Comparison of ENCODE assay signal across 17 cellular contexts in genomic region chr12:74915718-74916117, GRCh38.
A peak's percentile ranks its signal among the peaks of the same experiment; 100 is the strongest.
DNase-seq lines count a peak whose midpoint lies in the region; ATAC-seq lines count a peak whose summit lies in the region.
"Had no signal": no experiment of that assay in that cellular context is flagged by ENCODE, and none has a peak within 500 bp of the region (broad histone marks: within the 10 kb centered on the region; RNA-seq: fewer than 3 reads in every experiment).

No MANE protein-coding gene starts in this region.

- ATAC-seq in GM19397 (IDR thresholded peaks at IDR 0.05; ENCODE audit: unreplicated experiment): no peak
- ATAC-seq: GM23338, HCT116 had no signal

- DNase-seq in NCI-H510A treated with DMSO at 0.1 percent for 48 hours (lab: John Stamatoyannopoulos, UW) (peak; percentile 35), NCI-H510A (lab: John Stamatoyannopoulos, UW) (no peak), RPMI7951 (ENCODE audit: low read depth) (peak; percentile 14), foreskin melanocyte (peak; percentile 89), UCSD-AML1 (lab: John Stamatoyannopoulos, UW; ENCODE audit: unreplicated experiment) (no peak), hippocampal formation (lab: John Stamatoyannopoulos, UW) (no peak), cerebellar cortex (ENCODE audit: low spot score) (no peak)
- DNase-seq: AML-193; C1 segment of cervical spinal cord; Caco-2; CD4-positive, alpha-beta memory T cell; DMS 273 treated with DMSO at 0.1 percent for 48 hours; DND-41; H9 had no signal

Comparison
In these comparisons a context has a peak if more than half of its experiments do, and no peak if none do; other contexts are left out.
1. DNase-seq: peak in NCI-H510A treated with DMSO at 0.1 percent for 48 hours (single experiment), RPMI7951 (single experiment) and foreskin melanocyte (single experiment); none in NCI-H510A (single experiment), UCSD-AML1 (single experiment), hippocampal formation (0 of 2) and cerebellar cortex (single experiment).